Comparison of ENCODE assay signal across 18 cellular contexts in the genomic region with DNA sequence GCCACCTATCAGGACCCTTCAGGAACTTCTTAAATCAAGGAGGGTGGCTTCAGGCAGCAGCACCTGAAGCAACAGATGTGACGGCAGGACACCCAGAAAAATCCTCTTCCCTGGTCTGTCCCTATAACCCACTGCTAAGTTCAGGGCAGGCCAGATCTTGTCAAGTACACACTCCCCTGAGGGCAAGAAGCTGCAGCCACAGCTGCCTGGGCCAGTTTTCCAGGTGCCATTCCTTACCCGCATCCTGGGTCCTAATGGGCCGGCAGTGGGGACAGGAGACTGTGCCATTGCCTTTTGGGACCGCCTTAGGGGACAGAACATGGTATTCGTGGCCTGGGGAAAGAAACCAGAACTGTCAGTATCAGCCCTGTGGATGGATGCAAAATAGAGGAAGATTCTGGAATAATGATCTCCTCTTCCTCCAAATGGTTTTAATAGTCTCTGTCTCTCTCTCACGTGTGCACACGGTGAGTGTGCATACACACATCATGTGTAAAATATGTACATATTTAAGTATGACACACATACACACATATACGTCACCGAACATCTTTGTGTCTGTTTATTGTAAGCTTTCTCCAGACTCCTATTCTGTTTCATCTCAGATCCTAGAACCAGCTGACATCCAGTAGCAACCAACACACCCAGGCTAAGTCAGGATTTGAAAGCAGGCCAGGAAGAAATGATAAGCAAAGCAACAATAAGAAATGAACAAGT. TPM values are rescaled to one million over a fixed set of nuclear protein-coding genes. Genes with fewer than 3 reads are reported as not detected.
DNase-seq lines count a peak whose midpoint lies in the region; ATAC-seq and TF ChIP-seq lines count a peak whose summit lies in the region.
"Had no signal": no experiment of that assay in that cellular context is flagged by ENCODE, and none has a peak within 500 bp of the region (broad histone marks: within the 10 kb centered on the region; RNA-seq: fewer than 3 reads in every experiment).

No MANE protein-coding gene starts in this region.

- no peak for DNase-seq in activated T-cell treated with anti-CD3 and anti-CD28 coated beads, Interleukin-2, amount 50 U/mL, for 72 hours
- no peak for DNase-seq in activated T-cell treated with anti-CD3 and anti-CD28 coated beads, Interleukin-2, amount 50 U/mL, for 1 hour
- DNase-seq in fibroblast of villous mesenchyme (ENCODE audit: low read depth) (peak; percentile 66), RKO (ENCODE audit: low spot score) (no peak), NCI-H526 treated with DMSO at 0.1 percent for 48 hours (lab: John Stamatoyannopoulos, UW) (no peak)
- DNase-seq in stimulated activated naive B cell treated with anti-CD40 and anti-IgM and Interleukin-4, amounts not matched to agents 10 μg/mL and 1 μg/mL and 100 μg/mL, for 72 hours = no peak
- DNase-seq: anterior cingulate cortex, mesendoderm, NCI-H1930, NCI-H748 treated with DMSO at 0.1 percent for 48 hours, substantia nigra had no signal

- no peaks in the 10 kb centered on the region for H3K27me3 Mint-ChIP-seq in activated T-cell treated with anti-CD3 and anti-CD28 coated beads, Interleukin-2, amount 50 U/mL, for 72 hours (ENCODE audit: low read depth)
- H3K27me3 Mint-ChIP-seq in activated T-helper 17 cell treated with anti-CD3 and anti-CD28 coated beads, Interleukin-2, amount 50 U/mL, for 72 hours = no peaks in the 10 kb centered on the region
- H3K27me3 Mint-ChIP-seq in stimulated activated naive B cell treated with anti-CD40 and anti-IgM and Interleukin-4, amounts not matched to agents 10 μg/mL and 1 μg/mL and 100 μg/mL, for 72 hours = no peaks in the 10 kb centered on the region

- H3K27ac Mint-ChIP-seq in activated T-cell treated with anti-CD3 and anti-CD28 coated beads, Interleukin-2, amount 50 U/mL, for 72 hours = peak overlapping the region; percentile 81
- peak overlapping the region; percentile 76 for H3K27ac Mint-ChIP-seq in activated T-helper 17 cell treated with anti-CD3 and anti-CD28 coated beads, Interleukin-2, amount 50 U/mL, for 72 hours
- H3K27ac Mint-ChIP-seq in stimulated activated naive B cell treated with anti-CD40 and anti-IgM and Interleukin-4, amounts not matched to agents 10 μg/mL and 1 μg/mL and 100 μg/mL, for 72 hours = peak overlapping the region; percentile 77

- H3K9me3 Mint-ChIP-seq in activated T-cell treated with anti-CD3 and anti-CD28 coated beads, Interleukin-2, amount 50 U/mL, for 72 hours = no peaks in the 10 kb centered on the region
- H3K9me3 Mint-ChIP-seq in activated T-helper 17 cell treated with anti-CD3 and anti-CD28 coated beads, Interleukin-2, amount 50 U/mL, for 72 hours = no peaks in the 10 kb centered on the region
- no peaks in the 10 kb centered on the region for H3K9me3 Mint-ChIP-seq in stimulated activated naive B cell treated with anti-CD40 and anti-IgM and Interleukin-4, amounts not matched to agents 10 μg/mL and 1 μg/mL and 100 μg/mL, for 72 hours

- TF ChIP-seq CTCF in fibroblast of villous mesenchyme (IDR thresholded peaks at IDR 0.05; ENCODE audit: insufficient read depth, low read depth, low read length) = no peak

- H3K4me3 Mint-ChIP-seq in activated T-cell treated with anti-CD3 and anti-CD28 coated beads, Interleukin-2, amount 50 U/mL, for 72 hours = no peak overlapping the region
- no peak overlapping the region for H3K4me3 Mint-ChIP-seq in activated T-helper 17 cell treated with anti-CD3 and anti-CD28 coated beads, Interleukin-2, amount 50 U/mL, for 72 hours
- H3K4me3 Mint-ChIP-seq in stimulated activated naive B cell treated with anti-CD40 and anti-IgM and Interleukin-4, amounts not matched to agents 10 μg/mL and 1 μg/mL and 100 μg/mL, for 72 hours = no peak overlapping the region

- peaks cover 37% of the 10 kb centered on the region for H3K4me1 Mint-ChIP-seq in activated T-cell treated with anti-CD3 and anti-CD28 coated beads, Interleukin-2, amount 50 U/mL, for 72 hours (ENCODE audit: low read depth)
- H3K4me1 Mint-ChIP-seq in activated T-helper 17 cell treated with anti-CD3 and anti-CD28 coated beads, Interleukin-2, amount 50 U/mL, for 72 hours = peaks cover 17% of the 10 kb centered on the region
- H3K4me1 Mint-ChIP-seq in stimulated activated naive B cell treated with anti-CD40 and anti-IgM and Interleukin-4, amounts not matched to agents 10 μg/mL and 1 μg/mL and 100 μg/mL, for 72 hours = peaks cover 44 to 67% of the 10 kb centered on the region in 2 donors

- no peak for ATAC-seq in activated T-cell treated with anti-CD3 and anti-CD28 coated beads, Interleukin-2, amount 50 U/mL, for 72 hours (replicated peaks in 1 of 2)
- ATAC-seq in activated T-helper 17 cell treated with anti-CD3 and anti-CD28 coated beads, Interleukin-2, amount 50 U/mL, for 72 hours (replicated peaks) = no peak
- ATAC-seq in stimulated activated naive B cell treated with anti-CD40 and anti-IgM and Interleukin-4, amounts not matched to agents 10 μg/mL and 1 μg/mL and 100 μg/mL, for 72 hours (replicated peaks) = no peak
- ATAC-seq in HG03432 (IDR thresholded peaks at IDR 0.05; ENCODE audit: unreplicated experiment) = no peak

- no peak overlapping the region for H3K4me3 ChIP-seq in fibroblast of villous mesenchyme (ENCODE audit: low read depth, low read length)
- H3K4me3 ChIP-seq: skin epidermis had no signal

- peaks cover 37 to 58% of the 10 kb centered on the region in 2 donors for H3K36me3 Mint-ChIP-seq in activated T-cell treated with anti-CD3 and anti-CD28 coated beads, Interleukin-2, amount 50 U/mL, for 72 hours (ENCODE audit: insufficient read depth in 2 of 2)
- H3K36me3 Mint-ChIP-seq in activated T-helper 17 cell treated with anti-CD3 and anti-CD28 coated beads, Interleukin-2, amount 50 U/mL, for 72 hours (ENCODE audit: low read depth) = peaks cover 100% of the 10 kb centered on the region
- H3K36me3 Mint-ChIP-seq in stimulated activated naive B cell treated with anti-CD40 and anti-IgM and Interleukin-4, amounts not matched to agents 10 μg/mL and 1 μg/mL and 100 μg/mL, for 72 hours = peaks cover 74 to 80% of the 10 kb centered on the region in 2 donors

RNA-seq across cellular contexts. Expression of a gene that starts 14.0 kb away (rescaled TPM):
- total RNA-seq in activated T-cell treated with anti-CD3 and anti-CD28 coated beads, Interleukin-2, amount 50 U/mL, for 72 hours = not detected
- not detected for total RNA-seq in activated T-helper 17 cell treated with anti-CD3 and anti-CD28 coated beads, Interleukin-2, amount 50 U/mL, for 72 hours
- total RNA-seq in fibroblast of villous mesenchyme = not detected in 2 replicates
- total RNA-seq: A673, frontal cortex, LHCN-M2, osteoblast had no signal

RNA-seq across cellular contexts. Expression of a gene that starts 20.7 kb away (rescaled TPM):
- not detected for total RNA-seq in activated T-cell treated with anti-CD3 and anti-CD28 coated beads, Interleukin-2, amount 50 U/mL, for 72 hours
- total RNA-seq in activated T-helper 17 cell treated with anti-CD3 and anti-CD28 coated beads, Interleukin-2, amount 50 U/mL, for 72 hours = not detected
- total RNA-seq in fibroblast of villous mesenchyme = not detected in 2 replicates
- total RNA-seq: A673, LHCN-M2, osteoblast had no signal

RNA-seq across cellular contexts. Expression of a gene that starts 44.2 kb away (rescaled TPM):
- total RNA-seq in activated T-cell treated with anti-CD3 and anti-CD28 coated beads, Interleukin-2, amount 50 U/mL, for 72 hours = 100 to 1,000 TPM; 204 to 246 TPM
- 100 to 1,000 TPM; 169 to 184 TPM for total RNA-seq in activated T-helper 17 cell treated with anti-CD3 and anti-CD28 coated beads, Interleukin-2, amount 50 U/mL, for 72 hours
- total RNA-seq in fibroblast of villous mesenchyme = 11.2 and 14.8 TPM in 2 replicates

Comparison
In these comparisons a context has a peak if more than half of its experiments do, and no peak if none do; other contexts are left out.
1. RNA of a gene that starts 44.2 kb away (total RNA-seq): 204 to 246 TPM in activated T-cell treated with anti-CD3 and anti-CD28 coated beads, Interleukin-2, amount 50 U/mL, for 72 hours and 169 to 184 TPM in activated T-helper 17 cell treated with anti-CD3 and anti-CD28 coated beads, Interleukin-2, amount 50 U/mL, for 72 hours; 11.2 to 14.8 TPM in fibroblast of villous mesenchyme; every median in the first group is over 10 times any median in the second.
2. Peak in every context shown above with its lines, with median percentiles within 50 percentile points of each other: H3K27ac Mint-ChIP-seq.